ENCODE assay signal across 16 cellular contexts in genomic region chr21:39021475-39021832, GRCh38.
DNase-seq lines count a peak whose midpoint lies in the region; ATAC-seq, FAIRE-seq and TF ChIP-seq lines count a peak whose summit lies in the region.
"Had no signal": no experiment of that assay in that cellular context is flagged by ENCODE, and none has a peak within 500 bp of the region (broad histone marks: within the 10 kb centered on the region; RNA-seq: fewer than 3 reads in every experiment).

No MANE protein-coding gene starts in this region.

- H3K27me3 Mint-ChIP-seq in astrocyte (ENCODE audit: low read depth, unreplicated experiment) (peaks cover 4% of the 10 kb centered on the region), endodermal cell (ENCODE audit: insufficient read depth) (peaks cover 2% of the 10 kb centered on the region)

- no TSS peak for BruUV-seq in HepG2 (replicated peaks; lab: Mats Ljungman, UMichigan)

- H3K4me1 ChIP-seq in GM23248 (ENCODE audit: insufficient read depth) (peaks cover 16% of the 10 kb centered on the region), astrocyte (ENCODE audit: insufficient read depth, low read length) (peaks cover 22% of the 10 kb centered on the region), HepG2 (ENCODE audit: insufficient read depth, low read length) (peaks cover 64% of the 10 kb centered on the region), thymus (ENCODE audit: control insufficient read depth, insufficient read depth, low read length) (peaks cover 21% of the 10 kb centered on the region), pancreas (no peaks in the 10 kb centered on the region), endodermal cell (ENCODE audit: control insufficient read depth, insufficient read depth, low read length) (no peaks in the 10 kb centered on the region)

- no peak overlapping the region for H3K27ac ChIP-seq in GM23248
- no peak overlapping the region for H3K27ac ChIP-seq in astrocyte (ENCODE audit: low read depth, low read length)
- peak overlapping the region; percentile 56 for H3K27ac ChIP-seq in HepG2 (ENCODE audit: extremely low read length, insufficient read depth, low read length)
- peak overlapping the region; percentile 61 for H3K27ac ChIP-seq in thymus (ENCODE audit: low read depth)
- H3K27ac ChIP-seq in pancreas: no peak overlapping the region
- no peak overlapping the region for H3K27ac ChIP-seq in endodermal cell (ENCODE audit: low read depth, low read length)

- TF ChIP-seq RAD21 in HepG2 (CRISPR knock-in tag; IDR thresholded peaks at IDR 0.05): no peak

- no peak for FAIRE-seq in astrocyte (lab: Jason Lieb, UNC)
- FAIRE-seq in HepG2 (lab: Jason Lieb, UNC): no peak
- FAIRE-seq in pancreas (lab: Jason Lieb, UNC): no peak
- FAIRE-seq: colon, K562, urothelium cell line had no signal

- H3F3A ChIP-seq in GM23248 (ENCODE audit: insufficient read depth): 0 out of 2 replicates have a peak, but pooled peaks cover 5% of the 10 kb centered on the region

- H3K4me1 Mint-ChIP-seq in astrocyte (ENCODE audit: low read depth, unreplicated experiment) (peaks cover 11% of the 10 kb centered on the region), endodermal cell (peaks cover 10% of the 10 kb centered on the region)

- peaks cover 11% of the 10 kb centered on the region for H3K9me3 Mint-ChIP-seq in astrocyte (ENCODE audit: unreplicated experiment)
- H3K9me3 Mint-ChIP-seq in endodermal cell: peaks cover 14% of the 10 kb centered on the region

- H4K20me1 ChIP-seq in GM23248 (ENCODE audit: insufficient read depth) (no peaks in the 10 kb centered on the region), astrocyte (ENCODE audit: insufficient read depth, low read length) (no peaks in the 10 kb centered on the region), HepG2 (ENCODE audit: insufficient read depth, low read length) (no peaks in the 10 kb centered on the region)

- H3K79me2 ChIP-seq in GM23248 (ENCODE audit: insufficient read depth) (no peaks in the 10 kb centered on the region), astrocyte (ENCODE audit: insufficient read depth, low read length) (no peaks in the 10 kb centered on the region), HepG2 (ENCODE audit: insufficient read depth, low read length) (no peaks in the 10 kb centered on the region)

- H3K9ac ChIP-seq in GM23248 (no peak overlapping the region), astrocyte (ENCODE audit: low read length) (peak overlapping the region; percentile 0), HepG2 (ENCODE audit: insufficient read depth, low read depth, low read length) (peak overlapping the region; percentile 37; the same call in 1 of the 2 replicates), endodermal cell (ENCODE audit: extremely low read depth, low read length, poor library complexity, severe bottlenecking) (no peak overlapping the region)

- H3K9me3 ChIP-seq in GM23248 (ENCODE audit: low read depth) (no peaks in the 10 kb centered on the region), astrocyte (ENCODE audit: insufficient read depth, low read depth, low read length) (peaks cover 3% of the 10 kb centered on the region), HepG2 (ENCODE audit: low read length) (no peaks in the 10 kb centered on the region), thymus (ENCODE audit: control insufficient read depth) (no peaks in the 10 kb centered on the region), pancreas (no peaks in the 10 kb centered on the region), endodermal cell (ENCODE audit: control insufficient read depth, low read length) (peaks cover 14% of the 10 kb centered on the region)

- H3K4me3 Mint-ChIP-seq in astrocyte (ENCODE audit: unreplicated experiment) (no peak overlapping the region), endodermal cell (no peak overlapping the region)
- H3K4me3 Mint-ChIP-seq: T-helper 1 cell treated with Interleukin-12 subunit alpha and Interleukin-12 subunit beta and Interleukin-4 antibody, amounts not matched to agents 30 μg/mL and 1 μg/mL, for 36 hours had no signal

- H3K4me2 ChIP-seq in GM23248 (ENCODE audit: unreplicated experiment) (no peak overlapping the region), astrocyte (ENCODE audit: low read length) (peak overlapping the region; percentile 55), HepG2 (ENCODE audit: low read depth, low read length) (peak overlapping the region; percentile 70)

- CTCF ChIA-PET in HepG2 (lab: Yijun Ruan, JAX; ENCODE audit: low intra/inter-chr PET ratio, low total read pairs): no interaction called here

- H3K36me3 Mint-ChIP-seq in astrocyte (ENCODE audit: low read depth, unreplicated experiment) (no peaks in the 10 kb centered on the region), endodermal cell (ENCODE audit: low read depth) (no peaks in the 10 kb centered on the region)

- DNase-seq in GM23248 (no peak), astrocyte (ENCODE audit: low read depth) (no peak), HepG2 (ENCODE audit: low spot score) (no peak), pancreas (no peak), cerebellum (ENCODE audit: low spot score) (no peak), endodermal cell (no peak), cortex of kidney (lab: John Stamatoyannopoulos, UW) (no peak)
- DNase-seq: amygdala; Calu3; NCI-H1092; stimulated activated CD4-positive, alpha-beta T cell treated with anti-CD3 and anti-CD28 coated beads, Interleukin-2, amount 100 ng/mL, for 24 hours had no signal

- H3K9me2 ChIP-seq in GM23248 (ENCODE audit: insufficient read depth): no peaks in the 10 kb centered on the region

- H3K27ac Mint-ChIP-seq in astrocyte (ENCODE audit: unreplicated experiment) (no peak overlapping the region), endodermal cell (no peak overlapping the region)
- H3K27ac Mint-ChIP-seq: T-helper 1 cell treated with Interleukin-12 subunit alpha and Interleukin-12 subunit beta and Interleukin-4 antibody, amounts not matched to agents 30 μg/mL and 1 μg/mL, for 36 hours had no signal

- intact Hi-C loops in HepG2 (cut with micrococcal nuclease; ENCODE audit: unreplicated experiment) (loop anchor here (2.0 kb wide), 1 partner anchor 55 kb away; no protein-coding TSS in a partner anchor), pancreas (cut with DNase I) (no loop called here)

- WGBS in GM23248 (ENCODE audit: low coverage in 1 of 2, low lambda C conversion rate in 2 of 2, missing lambda C conversion rate in 2 of 2), 2 experiments: 42 to 90% methylated on average over 3 to 7 of the region's 7 CpGs
- 62% methylated on average over 7 of the region's 7 CpGs for WGBS in HepG2 (ENCODE audit: low lambda C conversion rate)
- 67% methylated on average over 7 of the region's 7 CpGs for WGBS in thymus
- 55 to 58% methylated on average over 6 to 7 of the region's 7 CpGs for WGBS in pancreas, 2 donors
- 92 to 100% methylated on average over 1 to 6 of the region's 7 CpGs for WGBS in endodermal cell (ENCODE audit: insufficient coverage in 1 of 2, insufficient read length in 1 of 2), 2 experiments

- H3K4me3 ChIP-seq in GM23248 (no peak overlapping the region), astrocyte (ENCODE audit: insufficient read depth, low read depth, low read length) (no peak overlapping the region), HepG2 (replicated peaks in 1 of 3; ENCODE audit: insufficient read depth in 1 of 3, low read depth in 2 of 3, low read length in 3 of 3) (peak overlapping the region in 1 of 3 experiments; percentile 52; a peak in 1 of 6 replicates), thymus (ENCODE audit: low read length) (no peak overlapping the region), pancreas (no peak overlapping the region), endodermal cell (ENCODE audit: low read length) (no peak overlapping the region)
- H3K4me3 ChIP-seq: K562 had no signal

- H3K27me3 ChIP-seq in GM23248 (replicated peaks; ENCODE audit: insufficient read depth) (no peaks in the 10 kb centered on the region), astrocyte (ENCODE audit: insufficient read depth, low read length) (no peaks in the 10 kb centered on the region), HepG2 (ENCODE audit: control insufficient read depth in 1 of 2, insufficient read depth in 2 of 2, low read length in 2 of 2) (no peaks in the 10 kb centered on the region), thymus (ENCODE audit: control insufficient read depth, insufficient read depth) (no peaks in the 10 kb centered on the region), pancreas (no peaks in the 10 kb centered on the region), endodermal cell (ENCODE audit: control insufficient read depth, insufficient read depth, low read length, poor library complexity, severe bottlenecking) (no peaks in the 10 kb centered on the region)

- H2AFZ ChIP-seq in GM23248: peak overlapping the region; percentile 19; the same call in 1 of the 2 replicates
- peak overlapping the region; percentile 51 for H2AFZ ChIP-seq in astrocyte (ENCODE audit: low read depth, low read length)
- H2AFZ ChIP-seq in HepG2 (ENCODE audit: low read length): no peak overlapping the region

- POLR2A ChIA-PET in HepG2 (lab: Yijun Ruan, JAX): interaction anchor here (0.6 to 1.6 kb wide), 4 partner anchors 8 to 208 kb away, joined by 3 to 7 read pairs (median 4); no protein-coding TSS in a partner anchor

- TF ChIP-seq POLR2A in HepG2 (IDR thresholded peaks at IDR 0.05; ENCODE audit: insufficient read depth in 1 of 2, low read depth in 2 of 2, low read length in 2 of 2): no peak

- TF ChIP-seq CTCF in astrocyte (IDR thresholded peaks at IDR 0.05; ENCODE audit: insufficient read depth, low read depth, low read length) (no peak), HepG2 (CRISPR knock-in tag; IDR thresholded peaks at IDR 0.05) (no peak), pancreas (IDR thresholded peaks at IDR 0.05) (no peak), endodermal cell (conservative IDR thresholded peaks at IDR 0.05) (no peak)

- no peaks in the 10 kb centered on the region for H3K36me3 ChIP-seq in GM23248 (ENCODE audit: low read depth)
- H3K36me3 ChIP-seq in astrocyte (ENCODE audit: insufficient read depth, low read length): no peaks in the 10 kb centered on the region
- H3K36me3 ChIP-seq in HepG2 (replicated peaks in 1 of 2; ENCODE audit: control insufficient read depth in 1 of 2, insufficient read depth in 2 of 2, low read length in 2 of 2): no peaks in the 10 kb centered on the region
- H3K36me3 ChIP-seq in thymus (ENCODE audit: control insufficient read depth, insufficient read depth): no peaks in the 10 kb centered on the region
- H3K36me3 ChIP-seq in pancreas: no peaks in the 10 kb centered on the region
- H3K36me3 ChIP-seq in endodermal cell (ENCODE audit: control insufficient read depth, insufficient read depth, low read length): no peaks in the 10 kb centered on the region

- ATAC-seq in HepG2 (peak; percentile 37), pancreas (no peak)
- ATAC-seq: K562 had no signal

- TF ChIP-seq EP300 in HepG2 (IDR thresholded peaks at IDR 0.05; ENCODE audit: low read depth in 2 of 2, low read length in 2 of 2) (no peak), HepG2 (CRISPR knock-in tag; IDR thresholded peaks at IDR 0.05; ENCODE audit: borderline replicate concordance) (no peak)

- in situ Hi-C loops in GM23248 (cut with MboI): no loop called here
- in situ Hi-C loops in HepG2 (cut with HindIII; ENCODE audit: extremely low pct_ligation_motif_present, low pct_unique_long_range_greater_than_20kb): no loop called here

TF ChIP-seq in HepG2, 621 proteins besides CTCF, POLR2A, EP300 and RAD21 (continues in another document):
- no peak for TF ChIP-seq ATAD3A (CRISPR knock-in tag; IDR thresholded peaks at IDR 0.05)
- no peak for TF ChIP-seq ZNF496 (CRISPR knock-in tag; IDR thresholded peaks at IDR 0.05; ENCODE audit: insufficient replicate concordance)

Comparison
In these comparisons a context has a peak if more than half of its experiments do, and no peak if none do; other contexts are left out.
1. H3K27ac ChIP-seq: peak in HepG2 (single experiment) and thymus (single experiment); none in GM23248 (single experiment), astrocyte (single experiment), pancreas (0 of 4) and endodermal cell (single experiment).
2. H3K9ac ChIP-seq: peak in astrocyte (single experiment) and HepG2 (single experiment); none in GM23248 (single experiment) and endodermal cell (single experiment).